Comparison of ENCODE assay signal across 32 cellular contexts in the genomic region with DNA sequence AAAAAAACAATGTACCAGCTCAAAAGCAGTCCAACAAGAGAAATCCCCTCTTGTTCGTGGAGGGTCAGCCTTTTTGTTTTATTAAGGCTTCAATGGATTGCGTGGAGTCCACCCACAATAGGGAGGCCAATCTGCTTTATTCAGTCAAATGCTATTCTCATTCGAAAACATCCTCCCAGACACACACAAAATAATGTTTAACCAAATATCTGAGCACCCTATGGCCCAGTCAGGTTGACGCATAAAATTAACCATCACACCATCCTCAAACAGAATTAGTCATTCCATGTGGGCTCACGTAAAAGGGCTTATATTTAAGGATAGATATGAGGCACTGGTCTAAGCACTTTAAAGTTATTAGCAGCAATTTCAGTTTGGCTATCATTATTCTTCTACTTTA. TPM values are rescaled to one million over a fixed set of nuclear protein-coding genes. Genes with fewer than 3 reads are reported as not detected.
"Had no signal": no experiment of that assay in that cellular context is flagged by ENCODE, and none has a peak within 500 bp of the region (broad histone marks: within the 10 kb centered on the region; RNA-seq: fewer than 3 reads in every experiment).

No MANE protein-coding gene starts in this region.

- H3K4me3 ChIP-seq: colonic mucosa, esophagus squamous epithelium, gastrocnemius medialis, heart right ventricle, left lung, lower lobe of right lung had no signal

- ATAC-seq: effector memory CD8-positive, alpha-beta T cell; esophagus mucosa; gastrocnemius medialis; heart right ventricle; left cardiac atrium; left lung; left ventricle myocardium superior; lower lobe of right lung had no signal

- H3K36me3 ChIP-seq: colonic mucosa, esophagus squamous epithelium, gastrocnemius medialis, heart right ventricle, left lung, lower lobe of right lung had no signal

- DNase-seq: colonic mucosa; cortex of kidney; effector CD8-positive, alpha-beta T cell; effector memory CD8-positive, alpha-beta T cell; endodermal cell; erythroblast; esophagus squamous epithelium; foreskin fibroblast; foreskin melanocyte; gastrocnemius medialis; glutamatergic neuron; head of caudate nucleus; heart right ventricle; hippocampal formation; left cardiac atrium; left lung; left ventricle myocardium superior; lower lobe of right lung; mesendoderm; midbrain had no signal

- H3K27ac ChIP-seq: colonic mucosa, epithelial cell of prostate, esophagus squamous epithelium, gastrocnemius medialis, heart right ventricle, left lung, lower lobe of right lung had no signal

- H3K4me3 Mint-ChIP-seq: dendritic cell treated with granulocyte-macrophage colony-stimulating factor and Interleukin-4, amounts not matched to agents 40 ng/mL and 50 ng/mL, for 4 days; effector memory CD8-positive, alpha-beta T cell; endodermal cell had no signal

- H3K27me3 Mint-ChIP-seq: dendritic cell treated with granulocyte-macrophage colony-stimulating factor and Interleukin-4, amounts not matched to agents 40 ng/mL and 50 ng/mL, for 4 days had no signal

- H3K27ac Mint-ChIP-seq: dendritic cell treated with granulocyte-macrophage colony-stimulating factor and Interleukin-4, amounts not matched to agents 40 ng/mL and 50 ng/mL, for 4 days; effector memory CD8-positive, alpha-beta T cell; endodermal cell had no signal

- H3K27me3 ChIP-seq: colonic mucosa, esophagus squamous epithelium, gastrocnemius medialis, heart right ventricle, left lung had no signal

- FAIRE-seq: endometrium, islet of Langerhans, keratinocyte had no signal

- H3K4me1 ChIP-seq: colonic mucosa, esophagus squamous epithelium, gastrocnemius medialis, heart right ventricle, left lung, lower lobe of right lung had no signal

- H3K9me3 ChIP-seq: colonic mucosa, gastrocnemius medialis, left lung, lower lobe of right lung had no signal

RNA-seq across cellular contexts. Expression of a gene that starts 58.9 kb away (rescaled TPM):
- total RNA-seq: dermis microvascular lymphatic vessel endothelial cell, esophagus mucosa, esophagus squamous epithelium, gastrocnemius medialis, glomerular endothelial cell, kidney epithelial cell, left cardiac atrium, left ventricle myocardium superior, lower leg skin, lung microvascular endothelial cell, mononuclear cell had no signal
